Comparison of ENCODE assay signal across 1 cellular context in the genomic region with DNA sequence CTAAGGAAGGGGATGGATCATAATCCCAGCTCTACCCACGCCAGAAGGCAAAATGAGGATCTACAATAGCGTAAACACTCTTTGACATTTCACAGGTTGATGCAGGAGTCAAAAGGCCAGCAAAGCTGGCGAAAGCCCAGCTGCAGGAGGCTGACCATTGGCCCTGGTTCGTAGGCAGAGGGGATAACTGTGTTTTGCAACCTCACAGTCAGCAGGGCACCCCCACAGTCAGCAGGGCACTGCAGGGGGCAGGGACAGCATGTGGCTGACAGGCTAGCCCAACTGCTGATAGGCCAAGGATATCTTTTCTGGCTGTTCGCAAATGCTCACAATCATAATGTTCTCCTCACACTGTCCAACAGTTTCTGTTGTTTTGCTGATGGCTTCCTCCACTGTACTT.
TF ChIP-seq lines count a peak whose summit lies in the region.

No MANE protein-coding gene starts in this region.

TF ChIP-seq in HepG2, 621 proteins besides CTCF, POLR2A, EP300 and RAD21 (continues in another document):
- TF ChIP-seq RBAK (CRISPR knock-in tag; IDR thresholded peaks at IDR 0.05) (no peak), NR2F2 (IDR thresholded peaks at IDR 0.05; ENCODE audit: borderline replicate concordance, low read depth) (peak; percentile 54; the same call in 1 of the 2 replicates), XBP1 (CRISPR knock-in tag; IDR thresholded peaks at IDR 0.05) (no peak), ZNF292 (CRISPR knock-in tag; IDR thresholded peaks at IDR 0.05; ENCODE audit: borderline replicate concordance, low read depth) (peak; percentile 65; the same call in 1 of the 2 replicates), ZBTB38 (CRISPR knock-in tag; IDR thresholded peaks at IDR 0.05) (no peak), TRIM24 (CRISPR knock-in tag; IDR thresholded peaks at IDR 0.05) (no peak), ZNF607 (CRISPR knock-in tag; IDR thresholded peaks at IDR 0.05; ENCODE audit: borderline replicate concordance) (peak; percentile 57; the same call in 1 of the 2 replicates), CENPT (CRISPR knock-in tag; IDR thresholded peaks at IDR 0.05; ENCODE audit: low read depth) (no peak), JUND (CRISPR knock-in tag; IDR thresholded peaks at IDR 0.05) (no peak), ZNF501 (CRISPR knock-in tag; IDR thresholded peaks at IDR 0.05) (0 out of 2 replicates have a peak, but pooled peaks have one; percentile 21), PITX1 (CRISPR knock-in tag; IDR thresholded peaks at IDR 0.05) (0 out of 2 replicates have a peak, but pooled peaks have one; percentile 18), SAP130 (CRISPR knock-in tag; IDR thresholded peaks at IDR 0.05; ENCODE audit: low read depth) (peak; percentile 46), HDAC1 (CRISPR knock-in tag; IDR thresholded peaks at IDR 0.05) (peak; percentile 32; the same call in 1 of the 2 replicates), SOX6 (IDR thresholded peaks at IDR 0.05) (no peak), SOX6 (CRISPR knock-in tag; IDR thresholded peaks at IDR 0.05) (0 out of 2 replicates have a peak, but pooled peaks have one; percentile 17), XRCC5 (optimal IDR thresholded peaks at IDR 0.05; ENCODE audit: low read length) (no peak), GPN1 (CRISPR knock-in tag; IDR thresholded peaks at IDR 0.05; ENCODE audit: borderline replicate concordance) (no peak), MATR3 (CRISPR knock-in tag; IDR thresholded peaks at IDR 0.05) (no peak), MLLT10 (CRISPR knock-in tag; IDR thresholded peaks at IDR 0.05) (no peak), CEBPG (CRISPR knock-in tag; IDR thresholded peaks at IDR 0.05) (peak; percentile 58), KDM1A (CRISPR knock-in tag; IDR thresholded peaks at IDR 0.05) (no peak), SMARCC2 (IDR thresholded peaks at IDR 0.05) (no peak), GATAD2A (CRISPR knock-in tag; IDR thresholded peaks at IDR 0.05) (peak; percentile 44), MTF2 (CRISPR knock-in tag; IDR thresholded peaks at IDR 0.05; ENCODE audit: borderline replicate concordance) (no peak), EED (CRISPR knock-in tag; IDR thresholded peaks at IDR 0.05) (no peak), PHB2 (IDR thresholded peaks at IDR 0.05; ENCODE audit: partially characterized antibody) (no peak), RARA (CRISPR knock-in tag; IDR thresholded peaks at IDR 0.05) (peak; percentile 63), NR1H2 (CRISPR knock-in tag; IDR thresholded peaks at IDR 0.05; ENCODE audit: borderline replicate concordance, low read depth) (0 out of 2 replicates have a peak, but pooled peaks have one; percentile 23), NR2F6 (IDR thresholded peaks at IDR 0.05) (peak; percentile 36; the same call in 1 of the 2 replicates), NR2F6 (CRISPR knock-in tag; IDR thresholded peaks at IDR 0.05) (peak; percentile 49; the same call in 1 of the 2 replicates), TBX3 (IDR thresholded peaks at IDR 0.05; ENCODE audit: borderline replicate concordance) (no peak), NR2F1 (CRISPR knock-in tag; IDR thresholded peaks at IDR 0.05) (0 out of 4 replicates have a peak, but pooled peaks of 1 of the 2 experiments have one; percentile 41), RELA (CRISPR knock-in tag; IDR thresholded peaks at IDR 0.05) (no peak), MBNL3 (CRISPR knock-in tag; conservative IDR thresholded peaks at IDR 0.05) (no peak), SALL1 (CRISPR knock-in tag; IDR thresholded peaks at IDR 0.05) (peak; percentile 56; the same call in 1 of the 2 replicates), ZNF44 (CRISPR knock-in tag; IDR thresholded peaks at IDR 0.05) (no peak), ZNF572 (CRISPR knock-in tag; IDR thresholded peaks at IDR 0.05) (0 out of 2 replicates have a peak, but pooled peaks have one; percentile 20), ZNF33B (CRISPR knock-in tag; IDR thresholded peaks at IDR 0.05) (no peak), ZSCAN29 (CRISPR knock-in tag; conservative IDR thresholded peaks at IDR 0.05) (no peak), LCORL (IDR thresholded peaks at IDR 0.05) (no peak), LCORL (CRISPR knock-in tag; IDR thresholded peaks at IDR 0.05) (peak; percentile 68)
- TF ChIP-seq, protein P1, sequence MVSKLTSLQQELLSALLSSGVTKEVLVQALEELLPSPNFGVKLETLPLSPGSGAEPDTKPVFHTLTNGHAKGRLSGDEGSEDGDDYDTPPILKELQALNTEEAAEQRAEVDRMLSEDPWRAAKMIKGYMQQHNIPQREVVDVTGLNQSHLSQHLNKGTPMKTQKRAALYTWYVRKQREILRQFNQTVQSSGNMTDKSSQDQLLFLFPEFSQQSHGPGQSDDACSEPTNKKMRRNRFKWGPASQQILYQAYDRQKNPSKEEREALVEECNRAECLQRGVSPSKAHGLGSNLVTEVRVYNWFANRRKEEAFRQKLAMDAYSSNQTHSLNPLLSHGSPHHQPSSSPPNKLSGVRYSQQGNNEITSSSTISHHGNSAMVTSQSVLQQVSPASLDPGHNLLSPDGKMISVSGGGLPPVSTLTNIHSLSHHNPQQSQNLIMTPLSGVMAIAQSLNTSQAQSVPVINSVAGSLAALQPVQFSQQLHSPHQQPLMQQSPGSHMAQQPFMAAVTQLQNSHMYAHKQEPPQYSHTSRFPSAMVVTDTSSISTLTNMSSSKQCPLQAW (CRISPR knock-in tag; IDR thresholded peaks at IDR 0.05), result peak; percentile 52; the same call in 1 of the 2 replicates
- TF ChIP-seq, protein P2, sequence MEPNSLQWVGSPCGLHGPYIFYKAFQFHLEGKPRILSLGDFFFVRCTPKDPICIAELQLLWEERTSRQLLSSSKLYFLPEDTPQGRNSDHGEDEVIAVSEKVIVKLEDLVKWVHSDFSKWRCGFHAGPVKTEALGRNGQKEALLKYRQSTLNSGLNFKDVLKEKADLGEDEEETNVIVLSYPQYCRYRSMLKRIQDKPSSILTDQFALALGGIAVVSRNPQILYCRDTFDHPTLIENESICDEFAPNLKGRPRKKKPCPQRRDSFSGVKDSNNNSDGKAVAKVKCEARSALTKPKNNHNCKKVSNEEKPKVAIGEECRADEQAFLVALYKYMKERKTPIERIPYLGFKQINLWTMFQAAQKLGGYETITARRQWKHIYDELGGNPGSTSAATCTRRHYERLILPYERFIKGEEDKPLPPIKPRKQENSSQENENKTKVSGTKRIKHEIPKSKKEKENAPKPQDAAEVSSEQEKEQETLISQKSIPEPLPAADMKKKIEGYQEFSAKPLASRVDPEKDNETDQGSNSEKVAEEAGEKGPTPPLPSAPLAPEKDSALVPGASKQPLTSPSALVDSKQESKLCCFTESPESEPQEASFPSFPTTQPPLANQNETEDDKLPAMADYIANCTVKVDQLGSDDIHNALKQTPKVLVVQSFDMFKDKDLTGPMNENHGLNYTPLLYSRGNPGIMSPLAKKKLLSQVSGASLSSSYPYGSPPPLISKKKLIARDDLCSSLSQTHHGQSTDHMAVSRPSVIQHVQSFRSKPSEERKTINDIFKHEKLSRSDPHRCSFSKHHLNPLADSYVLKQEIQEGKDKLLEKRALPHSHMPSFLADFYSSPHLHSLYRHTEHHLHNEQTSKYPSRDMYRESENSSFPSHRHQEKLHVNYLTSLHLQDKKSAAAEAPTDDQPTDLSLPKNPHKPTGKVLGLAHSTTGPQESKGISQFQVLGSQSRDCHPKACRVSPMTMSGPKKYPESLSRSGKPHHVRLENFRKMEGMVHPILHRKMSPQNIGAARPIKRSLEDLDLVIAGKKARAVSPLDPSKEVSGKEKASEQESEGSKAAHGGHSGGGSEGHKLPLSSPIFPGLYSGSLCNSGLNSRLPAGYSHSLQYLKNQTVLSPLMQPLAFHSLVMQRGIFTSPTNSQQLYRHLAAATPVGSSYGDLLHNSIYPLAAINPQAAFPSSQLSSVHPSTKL (CRISPR knock-in tag; IDR thresholded peaks at IDR 0.05), result peak; percentile 55; the same call in 1 of the 2 replicates
- TF ChIP-seq, protein P3, sequence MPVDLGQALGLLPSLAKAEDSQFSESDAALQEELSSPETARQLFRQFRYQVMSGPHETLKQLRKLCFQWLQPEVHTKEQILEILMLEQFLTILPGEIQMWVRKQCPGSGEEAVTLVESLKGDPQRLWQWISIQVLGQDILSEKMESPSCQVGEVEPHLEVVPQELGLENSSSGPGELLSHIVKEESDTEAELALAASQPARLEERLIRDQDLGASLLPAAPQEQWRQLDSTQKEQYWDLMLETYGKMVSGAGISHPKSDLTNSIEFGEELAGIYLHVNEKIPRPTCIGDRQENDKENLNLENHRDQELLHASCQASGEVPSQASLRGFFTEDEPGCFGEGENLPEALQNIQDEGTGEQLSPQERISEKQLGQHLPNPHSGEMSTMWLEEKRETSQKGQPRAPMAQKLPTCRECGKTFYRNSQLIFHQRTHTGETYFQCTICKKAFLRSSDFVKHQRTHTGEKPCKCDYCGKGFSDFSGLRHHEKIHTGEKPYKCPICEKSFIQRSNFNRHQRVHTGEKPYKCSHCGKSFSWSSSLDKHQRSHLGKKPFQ (CRISPR knock-in tag; IDR thresholded peaks at IDR 0.05; ENCODE audit: insufficient replicate concordance), result no peak
- TF ChIP-seq, protein P4, sequence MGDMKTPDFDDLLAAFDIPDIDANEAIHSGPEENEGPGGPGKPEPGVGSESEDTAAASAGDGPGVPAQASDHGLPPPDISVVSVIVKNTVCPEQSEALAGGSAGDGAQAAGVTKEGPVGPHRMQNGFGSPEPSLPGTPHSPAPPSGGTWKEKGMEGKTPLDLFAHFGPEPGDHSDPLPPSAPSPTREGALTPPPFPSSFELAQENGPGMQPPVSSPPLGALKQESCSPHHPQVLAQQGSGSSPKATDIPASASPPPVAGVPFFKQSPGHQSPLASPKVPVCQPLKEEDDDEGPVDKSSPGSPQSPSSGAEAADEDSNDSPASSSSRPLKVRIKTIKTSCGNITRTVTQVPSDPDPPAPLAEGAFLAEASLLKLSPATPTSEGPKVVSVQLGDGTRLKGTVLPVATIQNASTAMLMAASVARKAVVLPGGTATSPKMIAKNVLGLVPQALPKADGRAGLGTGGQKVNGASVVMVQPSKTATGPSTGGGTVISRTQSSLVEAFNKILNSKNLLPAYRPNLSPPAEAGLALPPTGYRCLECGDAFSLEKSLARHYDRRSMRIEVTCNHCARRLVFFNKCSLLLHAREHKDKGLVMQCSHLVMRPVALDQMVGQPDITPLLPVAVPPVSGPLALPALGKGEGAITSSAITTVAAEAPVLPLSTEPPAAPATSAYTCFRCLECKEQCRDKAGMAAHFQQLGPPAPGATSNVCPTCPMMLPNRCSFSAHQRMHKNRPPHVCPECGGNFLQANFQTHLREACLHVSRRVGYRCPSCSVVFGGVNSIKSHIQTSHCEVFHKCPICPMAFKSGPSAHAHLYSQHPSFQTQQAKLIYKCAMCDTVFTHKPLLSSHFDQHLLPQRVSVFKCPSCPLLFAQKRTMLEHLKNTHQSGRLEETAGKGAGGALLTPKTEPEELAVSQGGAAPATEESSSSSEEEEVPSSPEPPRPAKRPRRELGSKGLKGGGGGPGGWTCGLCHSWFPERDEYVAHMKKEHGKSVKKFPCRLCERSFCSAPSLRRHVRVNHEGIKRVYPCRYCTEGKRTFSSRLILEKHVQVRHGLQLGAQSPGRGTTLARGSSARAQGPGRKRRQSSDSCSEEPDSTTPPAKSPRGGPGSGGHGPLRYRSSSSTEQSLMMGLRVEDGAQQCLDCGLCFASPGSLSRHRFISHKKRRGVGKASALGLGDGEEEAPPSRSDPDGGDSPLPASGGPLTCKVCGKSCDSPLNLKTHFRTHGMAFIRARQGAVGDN (CRISPR knock-in tag; IDR thresholded peaks at IDR 0.05), result peak; percentile 70
- TF ChIP-seq, protein P5, sequence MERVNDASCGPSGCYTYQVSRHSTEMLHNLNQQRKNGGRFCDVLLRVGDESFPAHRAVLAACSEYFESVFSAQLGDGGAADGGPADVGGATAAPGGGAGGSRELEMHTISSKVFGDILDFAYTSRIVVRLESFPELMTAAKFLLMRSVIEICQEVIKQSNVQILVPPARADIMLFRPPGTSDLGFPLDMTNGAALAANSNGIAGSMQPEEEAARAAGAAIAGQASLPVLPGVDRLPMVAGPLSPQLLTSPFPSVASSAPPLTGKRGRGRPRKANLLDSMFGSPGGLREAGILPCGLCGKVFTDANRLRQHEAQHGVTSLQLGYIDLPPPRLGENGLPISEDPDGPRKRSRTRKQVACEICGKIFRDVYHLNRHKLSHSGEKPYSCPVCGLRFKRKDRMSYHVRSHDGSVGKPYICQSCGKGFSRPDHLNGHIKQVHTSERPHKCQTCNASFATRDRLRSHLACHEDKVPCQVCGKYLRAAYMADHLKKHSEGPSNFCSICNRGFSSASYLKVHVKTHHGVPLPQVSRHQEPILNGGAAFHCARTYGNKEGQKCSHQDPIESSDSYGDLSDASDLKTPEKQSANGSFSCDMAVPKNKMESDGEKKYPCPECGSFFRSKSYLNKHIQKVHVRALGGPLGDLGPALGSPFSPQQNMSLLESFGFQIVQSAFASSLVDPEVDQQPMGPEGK (CRISPR knock-in tag; IDR thresholded peaks at IDR 0.05), result peak; percentile 51; the same call in 1 of the 2 replicates
- TF ChIP-seq, protein P6, sequence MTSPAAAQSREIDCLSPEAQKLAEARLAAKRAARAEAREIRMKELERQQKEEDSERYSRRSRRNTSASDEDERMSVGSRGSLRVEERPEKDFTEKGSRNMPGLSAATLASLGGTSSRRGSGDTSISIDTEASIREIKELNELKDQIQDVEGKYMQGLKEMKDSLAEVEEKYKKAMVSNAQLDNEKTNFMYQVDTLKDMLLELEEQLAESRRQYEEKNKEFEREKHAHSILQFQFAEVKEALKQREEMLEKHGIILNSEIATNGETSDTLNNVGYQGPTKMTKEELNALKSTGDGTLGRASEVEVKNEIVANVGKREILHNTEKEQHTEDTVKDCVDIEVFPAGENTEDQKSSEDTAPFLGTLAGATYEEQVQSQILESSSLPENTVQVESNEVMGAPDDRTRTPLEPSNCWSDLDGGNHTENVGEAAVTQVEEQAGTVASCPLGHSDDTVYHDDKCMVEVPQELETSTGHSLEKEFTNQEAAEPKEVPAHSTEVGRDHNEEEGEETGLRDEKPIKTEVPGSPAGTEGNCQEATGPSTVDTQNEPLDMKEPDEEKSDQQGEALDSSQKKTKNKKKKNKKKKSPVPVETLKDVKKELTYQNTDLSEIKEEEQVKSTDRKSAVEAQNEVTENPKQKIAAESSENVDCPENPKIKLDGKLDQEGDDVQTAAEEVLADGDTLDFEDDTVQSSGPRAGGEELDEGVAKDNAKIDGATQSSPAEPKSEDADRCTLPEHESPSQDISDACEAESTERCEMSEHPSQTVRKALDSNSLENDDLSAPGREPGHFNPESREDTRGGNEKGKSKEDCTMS (CRISPR knock-in tag; conservative IDR thresholded peaks at IDR 0.05), result no peak
- TF ChIP-seq, protein P7, sequence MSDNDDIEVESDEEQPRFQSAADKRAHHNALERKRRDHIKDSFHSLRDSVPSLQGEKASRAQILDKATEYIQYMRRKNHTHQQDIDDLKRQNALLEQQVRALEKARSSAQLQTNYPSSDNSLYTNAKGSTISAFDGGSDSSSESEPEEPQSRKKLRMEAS (IDR thresholded peaks at IDR 0.05), result peak; percentile 43; the same call in 1 of the 2 replicates
- TF ChIP-seq, protein P8, sequence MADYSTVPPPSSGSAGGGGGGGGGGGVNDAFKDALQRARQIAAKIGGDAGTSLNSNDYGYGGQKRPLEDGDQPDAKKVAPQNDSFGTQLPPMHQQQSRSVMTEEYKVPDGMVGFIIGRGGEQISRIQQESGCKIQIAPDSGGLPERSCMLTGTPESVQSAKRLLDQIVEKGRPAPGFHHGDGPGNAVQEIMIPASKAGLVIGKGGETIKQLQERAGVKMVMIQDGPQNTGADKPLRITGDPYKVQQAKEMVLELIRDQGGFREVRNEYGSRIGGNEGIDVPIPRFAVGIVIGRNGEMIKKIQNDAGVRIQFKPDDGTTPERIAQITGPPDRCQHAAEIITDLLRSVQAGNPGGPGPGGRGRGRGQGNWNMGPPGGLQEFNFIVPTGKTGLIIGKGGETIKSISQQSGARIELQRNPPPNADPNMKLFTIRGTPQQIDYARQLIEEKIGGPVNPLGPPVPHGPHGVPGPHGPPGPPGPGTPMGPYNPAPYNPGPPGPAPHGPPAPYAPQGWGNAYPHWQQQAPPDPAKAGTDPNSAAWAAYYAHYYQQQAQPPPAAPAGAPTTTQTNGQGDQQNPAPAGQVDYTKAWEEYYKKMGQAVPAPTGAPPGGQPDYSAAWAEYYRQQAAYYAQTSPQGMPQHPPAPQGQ (CRISPR knock-in tag; IDR thresholded peaks at IDR 0.05; ENCODE audit: borderline replicate concordance), result no peak
